In the genomic region with DNA sequence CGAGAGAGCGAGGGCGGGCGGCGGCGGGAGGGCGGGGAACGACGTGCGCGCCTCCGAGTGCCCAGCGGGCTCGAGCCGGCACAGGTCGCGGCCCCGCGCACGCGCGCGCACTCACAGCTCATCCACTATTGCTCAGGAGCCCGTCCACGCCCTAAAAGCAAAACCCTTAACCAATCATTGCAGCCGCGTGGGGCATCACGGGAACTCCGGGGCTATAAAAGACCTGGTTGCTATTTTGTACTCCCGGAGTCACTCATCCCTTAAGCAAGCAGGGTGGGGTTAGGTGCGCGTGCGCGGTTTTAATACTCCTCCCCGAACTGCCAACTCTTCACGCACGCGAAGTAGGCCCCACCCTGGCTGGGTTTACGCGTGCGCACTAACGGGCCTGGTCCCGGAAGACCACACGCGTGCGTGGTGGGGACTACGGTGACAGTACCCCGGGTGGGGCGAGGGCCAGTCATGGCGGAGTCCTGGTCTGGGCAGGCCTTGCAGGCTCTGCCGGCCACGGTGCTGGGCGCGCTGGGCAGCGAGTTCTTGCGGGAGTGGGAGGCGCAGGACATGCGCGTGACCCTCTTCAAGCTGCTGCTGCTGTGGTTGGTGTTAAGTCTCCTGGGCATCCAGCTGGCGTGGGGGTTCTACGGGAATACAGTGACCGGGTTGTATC, we compare ENCODE assay signal across 8 cellular contexts. TPM values are rescaled to one million over a fixed set of nuclear protein-coding genes. Genes with fewer than 3 reads are reported as not detected.
A peak's percentile ranks its signal among the peaks of the same experiment; 100 is the strongest.
DNase-seq lines count a peak whose midpoint lies in the region; ATAC-seq, FAIRE-seq and TF ChIP-seq lines count a peak whose summit lies in the region.

A gene (minus strand): TSS at position 9 of the 664 bp plus-strand sequence. CDS start 36,387 bp downstream, outside the sequence.
A gene with protein sequence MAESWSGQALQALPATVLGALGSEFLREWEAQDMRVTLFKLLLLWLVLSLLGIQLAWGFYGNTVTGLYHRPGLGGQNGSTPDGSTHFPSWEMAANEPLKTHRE (plus strand): TSS at position 456 of the 664 bp plus-strand sequence. CDS start 4 bp downstream, at position 460.

- no peaks in the 10 kb centered on the region for H3K27me3 ChIP-seq in body of pancreas

- ATAC-seq in GM18520 (IDR thresholded peaks at IDR 0.05; ENCODE audit: unreplicated experiment) (peak; percentile 69), HG03064 (IDR thresholded peaks at IDR 0.05; ENCODE audit: low read depth, unreplicated experiment) (peak; percentile 65), body of pancreas (peak; percentile 92), sciatic nerve (peak; percentile 98)

- H3K36me3 ChIP-seq in body of pancreas (replicated peaks in 1 of 2; ENCODE audit: insufficient read depth in 1 of 2, low read depth in 2 of 2) = no peaks in the 10 kb centered on the region

- peaks cover 56% of the 10 kb centered on the region for H3K4me1 ChIP-seq in body of pancreas

- 0% methylated on average over 12 to 62 of the region's 62 CpGs for WGBS in body of pancreas, 2 donors

- H3K27ac ChIP-seq in 22Rv1 (peak within 1 kb of the TSS; percentile 96), body of pancreas (peak within 1 kb of the TSS; percentile 93 to 99 (median 96))

- FAIRE-seq in TTC549 (lab: Jason Lieb, UNC) = peak; percentile 86

- TF ChIP-seq POLR2A in body of pancreas (IDR thresholded peaks at IDR 0.05) = peak; percentile 94 to 98 (median 98)

- intact Hi-C loops in body of pancreas (cut with DNase I) (no loop called here), sciatic nerve (cut with DNase I) (no loop called here)

- DNase-seq in NCI-H2107 treated with DMSO at 0.1 percent for 48 hours (lab: John Stamatoyannopoulos, UW; ENCODE audit: unreplicated experiment) (peak; percentile 94), body of pancreas (peak; percentile 99 to 100 (median 100)), iPS DF 19.7 (ENCODE audit: low read depth, low spot score) (peak; percentile 98), sciatic nerve (ENCODE audit: low spot score) (peak; percentile 99)

- TF ChIP-seq CTCF in 22Rv1 (IDR thresholded peaks at IDR 0.05) (no peak), body of pancreas (IDR thresholded peaks at IDR 0.05) (no peak)

- peak within 1 kb of the TSS; percentile 69 to 79 for H3K4me3 ChIP-seq in body of pancreas

- H3K9me3 ChIP-seq in body of pancreas = no peaks in the 10 kb centered on the region

RNA-seq across cellular contexts. Expression of the first gene that starts in this region (rescaled TPM):
- total RNA-seq in body of pancreas = 100 to 1,000 TPM; 216 to 252 TPM
- 485 TPM for total RNA-seq in sciatic nerve

RNA-seq across cellular contexts. Expression of the second gene that starts in this region (rescaled TPM):
- 10 to 100 TPM; 14.0 to 59.0 TPM for total RNA-seq in body of pancreas
- total RNA-seq in sciatic nerve = 28.5 TPM

Comparison
In these comparisons a context has a peak if more than half of its experiments do, and no peak if none do; other contexts are left out.
1. Peak in every context shown above with its lines: DNase-seq, ATAC-seq, H3K4me3 ChIP-seq and H3K27ac ChIP-seq.